Comparison of ENCODE assay signal across 9 cellular contexts in genomic region chr1:150568567-150568966, GRCh38. TPM values are rescaled to one million over a fixed set of nuclear protein-coding genes. Genes with fewer than 3 reads are reported as not detected.
DNase-seq lines count a peak whose midpoint lies in the region; ATAC-seq and TF ChIP-seq lines count a peak whose summit lies in the region.
"Had no signal": no experiment of that assay in that cellular context is flagged by ENCODE, and none has a peak within 500 bp of the region (broad histone marks: within the 10 kb centered on the region; RNA-seq: fewer than 3 reads in every experiment).

No MANE protein-coding gene starts in this region.

- H3K36me3 ChIP-seq in cardiac muscle cell, result peaks cover 8% of the 10 kb centered on the region

- peaks cover 24% of the 10 kb centered on the region for H3K36me3 Mint-ChIP-seq in brain

- H3K27ac Mint-ChIP-seq in brain, result peak overlapping the region; percentile 84 to 98 (median 95)

- peaks cover 0 to 4% (median 0%) of the 10 kb centered on the region in 5 experiments for H3K9me3 Mint-ChIP-seq in brain

- peak overlapping the region; percentile 95 for H3K27ac ChIP-seq in cardiac muscle cell

- H3K27me3 ChIP-seq in cardiac muscle cell (no peaks in the 10 kb centered on the region), mononuclear cell (ENCODE audit: insufficient read depth, low read length) (no peaks in the 10 kb centered on the region)

- TF ChIP-seq CTCF in cardiac muscle cell (IDR thresholded peaks at IDR 0.05; ENCODE audit: low read depth, low read length) (no peak), brain (conservative IDR thresholded peaks at IDR 0.05) (no peak)

- H3K4me1 Mint-ChIP-seq in brain, result peaks cover 82% of the 10 kb centered on the region

- ATAC-seq in Right ventricle myocardium inferior (no peak), GM19463 (IDR thresholded peaks at IDR 0.05; ENCODE audit: unreplicated experiment) (no peak)

- H3K4me1 ChIP-seq in cardiac muscle cell (ENCODE audit: low read depth) (peaks cover 33% of the 10 kb centered on the region), mononuclear cell (ENCODE audit: insufficient read depth, low read length) (peaks cover 99% of the 10 kb centered on the region)

- H3K9me3 ChIP-seq in cardiac muscle cell (ENCODE audit: low read depth), result no peaks in the 10 kb centered on the region
- H3K9me3 ChIP-seq in mononuclear cell (ENCODE audit: low read depth, low read length), result no peaks in the 10 kb centered on the region

- H3K27me3 Mint-ChIP-seq in brain, result no peaks in the 10 kb centered on the region

- H3K4me3 ChIP-seq in cardiac muscle cell (no peak overlapping the region), mononuclear cell (ENCODE audit: low read length) (peak overlapping the region; percentile 22)

- intact Hi-C loops in Right ventricle myocardium inferior (cut with DNase I), result loop anchor here (10.0 kb wide), 1 partner anchor 246 kb away; no protein-coding TSS in a partner anchor

- peak overlapping the region; percentile 74 to 87 (median 78) for H3K4me3 Mint-ChIP-seq in brain

- DNase-seq in cardiac muscle cell (ENCODE audit: low read depth in 1 of 2, low spot score in 1 of 2) (no peak), Right ventricle myocardium inferior (ENCODE audit: missing footprints) (no peak), NCI-H69 (lab: John Stamatoyannopoulos, UW) (no peak), SKM-1 treated with dmso at 0.1 percent for 144 hours (lab: John Stamatoyannopoulos, UW; ENCODE audit: unreplicated experiment) (no peak)
- no peak for DNase-seq in activated CD4-positive, CD25-positive, alpha-beta regulatory T cell (lab: John Stamatoyannopoulos, UW)
- DNase-seq: GDM1 had no signal

RNA-seq across cellular contexts. Expression of gene MCL1, which starts 10.8 kb away (rescaled TPM):
- total RNA-seq in cardiac muscle cell (96.5 and 101 TPM in 2 replicates), Right ventricle myocardium inferior (99.7 TPM), mononuclear cell (1,412 TPM)
- polyA plus RNA-seq in cardiac muscle cell (61.2 and 65.2 TPM in 2 replicates), brain (ENCODE audit: insufficient read depth, low read depth, low replicate concordance) (95.9 TPM)

RNA-seq across cellular contexts. Expression of gene ADAMTSL4, which starts 19.4 kb away (rescaled TPM):
- total RNA-seq in cardiac muscle cell, result 28.8 and 44.2 TPM in 2 replicates
- polyA plus RNA-seq in cardiac muscle cell, result 51.9 and 65.5 TPM in 2 replicates
- total RNA-seq in Right ventricle myocardium inferior, result 80.3 TPM
- 2.4 TPM for polyA plus RNA-seq in brain (ENCODE audit: insufficient read depth, low read depth, low replicate concordance)
- total RNA-seq in mononuclear cell, result 3.3 TPM

RNA-seq across cellular contexts. Expression of gene FALEC, which starts 53.0 kb away (rescaled TPM):
- total RNA-seq in cardiac muscle cell (3.9 TPM in 1 of 2 replicates, not detected in the other), Right ventricle myocardium inferior (not detected), mononuclear cell (not detected)
- polyA plus RNA-seq in cardiac muscle cell (4.7 and 6.2 TPM in 2 replicates), brain (ENCODE audit: insufficient read depth, low read depth, low replicate concordance) (not detected)

Comparison
In these comparisons a context has a peak if more than half of its experiments do, and no peak if none do; other contexts are left out.
1. RNA of gene MCL1, which starts 10.8 kb away (total RNA-seq): 1,412 TPM in mononuclear cell (single experiment); 96.5 to 101 TPM in cardiac muscle cell and 99.7 TPM in Right ventricle myocardium inferior (single experiment); every median in the first group is over 10 times any median in the second.